Comparison of ENCODE assay signal across 8 cellular contexts in the genomic region with DNA sequence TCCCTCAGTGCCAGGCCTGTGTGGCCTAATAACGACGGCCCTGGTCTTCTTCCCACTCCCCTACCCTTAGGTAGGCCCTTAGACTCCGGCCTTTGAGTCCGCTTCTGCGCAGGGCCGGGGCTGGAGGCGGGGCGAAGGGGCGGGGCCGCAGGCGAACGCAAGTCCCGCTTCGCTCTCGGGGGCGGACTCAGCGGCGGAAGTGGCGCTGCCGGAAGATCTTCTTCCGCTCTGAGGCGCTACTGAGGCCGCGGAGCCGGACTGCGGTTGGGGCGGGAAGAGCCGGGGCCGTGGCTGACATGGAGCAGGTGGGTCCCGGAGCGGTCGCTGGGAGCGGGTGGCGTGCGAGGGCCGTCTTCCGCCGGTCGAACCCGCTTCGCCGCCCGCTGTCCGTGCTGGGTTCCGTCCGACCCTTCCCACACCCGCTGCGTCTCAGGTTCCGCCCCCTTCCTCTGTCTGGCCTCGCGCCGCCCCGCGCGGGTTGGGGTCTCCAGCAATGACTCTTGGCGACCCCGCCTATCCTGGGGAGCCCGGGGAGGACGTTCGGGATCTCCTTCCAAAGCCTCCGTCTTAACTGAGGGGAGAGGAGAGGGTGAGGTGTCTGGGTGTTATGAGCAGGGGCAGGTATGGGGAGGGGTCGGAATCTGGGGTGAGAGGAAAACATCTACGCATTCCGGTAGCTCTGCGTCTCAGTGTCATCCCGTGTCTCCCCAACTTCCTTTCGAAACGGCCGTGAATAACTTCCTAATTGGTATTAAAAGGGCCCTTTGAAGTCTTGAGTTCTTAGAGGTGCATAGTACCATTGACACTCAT. TPM values are rescaled to one million over a fixed set of nuclear protein-coding genes. Genes with fewer than 3 reads are reported as not detected.
DNase-seq lines count a peak whose midpoint lies in the region; ATAC-seq, FAIRE-seq and TF ChIP-seq lines count a peak whose summit lies in the region.

A gene (plus strand): TSS at position 218 of the 810 bp plus-strand sequence. CDS start 16,388 bp downstream, outside the sequence.

- H3K79me2 ChIP-seq in ACC112 (ENCODE audit: control insufficient read depth, insufficient read depth, low read length, unreplicated experiment), result peaks cover 36% of the 10 kb centered on the region

- H3K9ac ChIP-seq in kidney (ENCODE audit: low read length in 2 of 2), result peak within 1 kb of the TSS; percentile 79 to 99

- no peaks in the 10 kb centered on the region for H3K9me3 ChIP-seq in kidney (ENCODE audit: control insufficient read depth in 1 of 2, low read length in 2 of 2)

- H3K4me1 ChIP-seq in ACC112 (ENCODE audit: control insufficient read depth, insufficient read depth, low read length, unreplicated experiment), result peaks cover 25% of the 10 kb centered on the region
- peaks cover 15 to 33% of the 10 kb centered on the region in 2 donors for H3K4me1 ChIP-seq in kidney (ENCODE audit: control insufficient read depth in 1 of 2, insufficient read depth in 1 of 2, low read depth in 1 of 2, low read length in 2 of 2)

- no peaks in the 10 kb centered on the region for H3K36me3 ChIP-seq in ACC112 (ENCODE audit: insufficient read depth, low read length)
- H3K36me3 ChIP-seq in kidney (ENCODE audit: control insufficient read depth in 1 of 2, insufficient read depth in 2 of 2, low read length in 2 of 2), result no peaks in the 10 kb centered on the region

- TF ChIP-seq CTCF in kidney (IDR thresholded peaks at IDR 0.05; ENCODE audit: borderline replicate concordance, extremely low read depth, insufficient read depth), result no peak

- intact Hi-C loops in kidney (cut with DNase I), result no loop called here

- H3K27me3 ChIP-seq in ACC112 (ENCODE audit: insufficient read depth, low read length), result no peaks in the 10 kb centered on the region

- ATAC-seq in GM18861 (IDR thresholded peaks at IDR 0.05; ENCODE audit: unreplicated experiment), result peak; percentile 75
- ATAC-seq in HG03139 (IDR thresholded peaks at IDR 0.05; ENCODE audit: unreplicated experiment), result peak; percentile 70

- H3K4me3 ChIP-seq in ACC112 (ENCODE audit: low read depth, low read length) (peak within 1 kb of the TSS; percentile 89), kidney (ENCODE audit: low read length in 2 of 2) (peak within 1 kb of the TSS; percentile 91 to 99)

- no peak for FAIRE-seq in kidney (lab: Jason Lieb, UNC)

- H3K27ac ChIP-seq in ACC112 (ENCODE audit: low read depth, low read length) (peak within 1 kb of the TSS; percentile 29; the same call in 1 of the 2 replicates), kidney (ENCODE audit: low read depth in 2 of 2, low read length in 2 of 2) (peak within 1 kb of the TSS; percentile 85 to 88)

- DNase-seq in NCI-H2227 treated with DMSO at 0.1 percent for 48 hours (lab: John Stamatoyannopoulos, UW) (peak; percentile 67), cerebellar cortex (ENCODE audit: low spot score) (peak; percentile 88), kidney (peak; percentile 98)
- peak; percentile 94 for DNase-seq in activated CD4-positive, CD25-positive, alpha-beta regulatory T cell treated with anti-CD3 and anti-CD28 coated beads, Interleukin-2, amount 50 U/mL, for 72 hours
- DNase-seq in stimulated activated CD4-positive, alpha-beta T cell treated with anti-CD3 and anti-CD28 coated beads, Interleukin-12 subunit alpha, Interleukin-12 subunit beta, amount 100 ng/mL, for 48 hours (ENCODE audit: low read depth in 2 of 3, low spot score in 1 of 3), result peak; percentile 79 to 93 (median 90)

- peak within 1 kb of the TSS; percentile 74 for H2AFZ ChIP-seq in ACC112 (ENCODE audit: low read length, unreplicated experiment)

RNA-seq across cellular contexts. Expression of the gene that starts here (rescaled TPM):
- total RNA-seq in kidney, result 47.6 TPM
- polyA plus RNA-seq in kidney (ENCODE audit: insufficient read depth, low read depth, low replicate concordance), result 32.1 TPM

Comparison
In these comparisons a context has a peak if more than half of its experiments do, and no peak if none do; other contexts are left out.
1. Peak in every context shown above with its lines: DNase-seq, ATAC-seq, H3K4me3 ChIP-seq and H3K27ac ChIP-seq.